In genomic region chr14:81452766-81453165, GRCh38 we compare ENCODE assay signal across 8 cellular contexts. TPM values are rescaled to one million over a fixed set of nuclear protein-coding genes. Genes with fewer than 3 reads are reported as not detected.
DNase-seq lines count a peak whose midpoint lies in the region; ATAC-seq and TF ChIP-seq lines count a peak whose summit lies in the region.

No MANE protein-coding gene starts in this region.

- no peaks in the 10 kb centered on the region for H4K20me1 ChIP-seq in DND-41 (ENCODE audit: insufficient read depth, low read length)
- no peaks in the 10 kb centered on the region for H4K20me1 ChIP-seq in GM23248 (ENCODE audit: insufficient read depth)
- H4K20me1 ChIP-seq in PC-3 (ENCODE audit: low read length) = no peaks in the 10 kb centered on the region

- ATAC-seq in DND-41 (ENCODE audit: insufficient read depth, low read depth) = peak; percentile 49
- peak; percentile 49 for ATAC-seq in PC-3
- ATAC-seq in left lung = peak; percentile 16

- 6 to 12% methylated on average over 7 of the region's 7 CpGs for WGBS in GM23248 (ENCODE audit: low coverage in 1 of 2, low lambda C conversion rate in 2 of 2, missing lambda C conversion rate in 2 of 2), 2 experiments

- POLR2A ChIA-PET in PC-3 (lab: Charles Lee; ENCODE audit: unreplicated experiment) = no interaction called here

- H3K27ac ChIP-seq in DND-41 (ENCODE audit: low read length) (no peak overlapping the region), GM23248 (no peak overlapping the region), PC-3 (ENCODE audit: low read length) (no peak overlapping the region), left lung (no peak overlapping the region)

- H2AFZ ChIP-seq in DND-41 (ENCODE audit: low read depth, low read length) (peak overlapping the region; percentile 79), GM23248 (peak overlapping the region; percentile 65), PC-3 (ENCODE audit: low read length) (peak overlapping the region; percentile 60)

- BruUV-seq in PC-3 (replicated peaks; lab: Mats Ljungman, UMichigan) = no TSS peak

- H3K9me2 ChIP-seq in GM23248 (ENCODE audit: insufficient read depth) (no peaks in the 10 kb centered on the region), PC-3 (replicated peaks; ENCODE audit: low read length) (no peaks in the 10 kb centered on the region)

- H3K9ac ChIP-seq in DND-41 (ENCODE audit: low read depth, low read length) = no peak overlapping the region
- H3K9ac ChIP-seq in GM23248 = no peak overlapping the region
- H3K9ac ChIP-seq in PC-3 (ENCODE audit: low read length) = no peak overlapping the region

- TF ChIP-seq POLR2A in erythroblast (IDR thresholded peaks at IDR 0.05; ENCODE audit: low read length) = no peak

- no peaks in the 10 kb centered on the region for H3K36me3 ChIP-seq in DND-41 (ENCODE audit: insufficient read depth, low read length)
- no peaks in the 10 kb centered on the region for H3K36me3 ChIP-seq in GM23248 (ENCODE audit: low read depth)
- H3K36me3 ChIP-seq in PC-3 (ENCODE audit: low read depth, low read length) = no peaks in the 10 kb centered on the region
- H3K36me3 ChIP-seq in left lung = no peaks in the 10 kb centered on the region

- intact Hi-C loops in PC-3 (cut with micrococcal nuclease) = loop anchor here (1.0 to 5.0 kb wide), 3 partner anchors 50 to 183 kb away; partner anchors contain the start of gene STON2
- intact Hi-C loops in left lung (cut with DNase I) = loop anchor here in 1 of 2 donors (5.0 kb wide), 1 partner anchor 185 kb away; no protein-coding TSS in a partner anchor

- in situ Hi-C loops in GM23248 (cut with MboI) = loop anchor here (5.0 to 25.0 kb wide), 2 partner anchors 180 to 465 kb away; no protein-coding TSS in a partner anchor

- H3K4me2 ChIP-seq in DND-41 (ENCODE audit: insufficient read depth, low read length) (peak overlapping the region; percentile 40), GM23248 (ENCODE audit: unreplicated experiment) (peak overlapping the region; percentile 65), PC-3 (ENCODE audit: low read length) (peak overlapping the region; percentile 52)

- peaks cover 4% of the 10 kb centered on the region for H3K4me1 ChIP-seq in DND-41 (ENCODE audit: insufficient read depth, low read length)
- H3K4me1 ChIP-seq in GM23248 (ENCODE audit: insufficient read depth) = no peaks in the 10 kb centered on the region; the same call in 1 of the 2 replicates
- no peaks in the 10 kb centered on the region for H3K4me1 ChIP-seq in PC-3 (ENCODE audit: insufficient read depth, low read length)
- peaks cover 4 to 11% of the 10 kb centered on the region in 2 donors for H3K4me1 ChIP-seq in left lung

- H3F3A ChIP-seq in GM23248 (ENCODE audit: insufficient read depth) (no peaks in the 10 kb centered on the region), PC-3 (ENCODE audit: low read length, unreplicated experiment) (no peaks in the 10 kb centered on the region)

- no peak overlapping the region for H3K4me3 ChIP-seq in DND-41 (ENCODE audit: low read depth in 1 of 2, low read length in 2 of 2)
- H3K4me3 ChIP-seq in GM23248 = peak overlapping the region; percentile 34
- no peak overlapping the region for H3K4me3 ChIP-seq in PC-3 (ENCODE audit: low read length)
- H3K4me3 ChIP-seq in left lung = no peak overlapping the region

- H3K9me3 ChIP-seq in DND-41 (ENCODE audit: insufficient read depth, low read length, severe bottlenecking) = no peaks in the 10 kb centered on the region
- no peaks in the 10 kb centered on the region for H3K9me3 ChIP-seq in GM23248 (ENCODE audit: low read depth)
- no peaks in the 10 kb centered on the region for H3K9me3 ChIP-seq in PC-3 (ENCODE audit: low read length)
- no peaks in the 10 kb centered on the region for H3K9me3 ChIP-seq in left lung

- CTCF ChIA-PET in PC-3 (lab: Charles Lee) = interaction anchor here (0.6 to 4.0 kb wide), 4 partner anchors 12 to 223 kb away, joined by 3 to 35 read pairs (median 8); no protein-coding TSS in a partner anchor

- H3K27me3 ChIP-seq in DND-41 (ENCODE audit: insufficient read depth, low read length, poor library complexity) (peaks cover 11% of the 10 kb centered on the region), GM23248 (replicated peaks; ENCODE audit: insufficient read depth) (peaks cover 30% of the 10 kb centered on the region), PC-3 (ENCODE audit: low read length) (no peaks in the 10 kb centered on the region), left lung (peaks cover 0 to 25% of the 10 kb centered on the region in 2 donors)

- TF ChIP-seq CTCF in DND-41 (IDR thresholded peaks at IDR 0.05; ENCODE audit: borderline replicate concordance, extremely low read depth, low read length, poor library complexity, severe bottlenecking) = no peak
- TF ChIP-seq CTCF in PC-3 (conservative IDR thresholded peaks at IDR 0.05; ENCODE audit: low read depth, low read length) = no peak
- TF ChIP-seq CTCF in left lung (IDR thresholded peaks at IDR 0.05) = no peak

- DNase-seq in DND-41 = no peak
- peak; percentile 37 for DNase-seq in GM23248
- no peak for DNase-seq in PC-3
- DNase-seq in left lung = peak; percentile 43 to 51
- no peak for DNase-seq in NCI-H510A (lab: John Stamatoyannopoulos, UW)
- DNase-seq in stimulated activated CD4-positive, alpha-beta T cell treated with anti-CD3 and anti-CD28 coated beads, Interleukin-4, amount 100 ng/mL, for 24 hours = no peak
- DNase-seq in erythroblast (lab: John Stamatoyannopoulos, UW) = no peak
- DNase-seq in AG08396 (ENCODE audit: low spot score) = no peak

- H3K79me2 ChIP-seq in DND-41 (ENCODE audit: insufficient read depth, low read length) = no peaks in the 10 kb centered on the region
- no peaks in the 10 kb centered on the region for H3K79me2 ChIP-seq in GM23248 (ENCODE audit: insufficient read depth)
- H3K79me2 ChIP-seq in PC-3 (ENCODE audit: low read length) = no peaks in the 10 kb centered on the region

RNA-seq across cellular contexts. Expression of gene STON2, which starts 52.6 kb away (rescaled TPM):
- not detected in 2 replicates for total RNA-seq in GM23248 (2014; rRNA removed; shearing (Covaris generic))
- 0.14 TPM in 1 of 2 replicates, not detected in the other for polyA plus RNA-seq in GM23248 (2016; fragmentation: Nextera tagmentation; extraction: Ambion mirVana)
- total RNA-seq in PC-3 (2014; rRNA removed) = 12.3 and 16.1 TPM in 2 replicates
- total RNA-seq in left lung = 10 to 100 TPM; 30.4 to 46.7 TPM

Comparison
In these comparisons a context has a peak if more than half of its experiments do, and no peak if none do; other contexts are left out.
1. DNase-seq: peak in GM23248 (single experiment) and left lung (2 of 2); none in DND-41 (single experiment), PC-3 (single experiment), NCI-H510A (single experiment), stimulated activated CD4-positive, alpha-beta T cell treated with anti-CD3 and anti-CD28 coated beads, Interleukin-4, amount 100 ng/mL, for 24 hours (single experiment), erythroblast (0 of 2) and AG08396 (single experiment).
2. RNA of gene STON2, which starts 52.6 kb away (total RNA-seq): 30.4 to 46.7 TPM in left lung and 12.3 to 16.1 TPM in PC-3; not detected in GM23248; every median in the first group is over 10 times any median in the second.
3. Peak in every context shown above with its lines, with median percentiles within 50 percentile points of each other: ATAC-seq, H2AFZ ChIP-seq and H3K4me2 ChIP-seq.